In the genomic region with DNA sequence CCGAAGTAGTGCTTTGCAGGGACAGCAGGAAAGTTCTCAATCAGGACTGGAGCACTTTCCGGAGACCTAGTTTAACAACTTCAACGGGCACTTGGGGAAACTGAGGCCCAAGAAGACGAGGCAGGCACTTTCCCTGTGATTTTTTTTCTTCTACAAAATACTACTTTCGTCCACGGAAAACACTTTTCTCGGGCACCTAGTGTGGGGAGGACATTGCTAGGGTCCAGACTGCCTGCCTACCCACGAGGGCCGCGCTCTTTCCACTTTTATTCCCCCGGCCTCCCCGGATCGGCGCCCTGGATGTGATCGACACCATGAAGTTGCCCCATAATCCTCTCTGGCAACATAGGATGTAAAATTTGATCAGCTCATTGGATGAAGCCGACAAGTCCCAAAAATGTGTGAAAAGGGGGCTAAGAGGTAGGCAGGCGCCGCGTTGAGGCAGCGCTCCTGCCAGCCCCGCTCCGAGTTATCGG, we compare ENCODE assay signal across 9 cellular contexts.
DNase-seq lines count a peak whose midpoint lies in the region; ATAC-seq, FAIRE-seq and TF ChIP-seq lines count a peak whose summit lies in the region.
"Had no signal": no experiment of that assay in that cellular context is flagged by ENCODE, and none has a peak within 500 bp of the region (broad histone marks: within the 10 kb centered on the region; RNA-seq: fewer than 3 reads in every experiment).

No MANE protein-coding gene starts in this region.

- no peak overlapping the region for H3K27ac Mint-ChIP-seq in mesothelial cell of epicardium

- no peaks in the 10 kb centered on the region for H3K36me3 ChIP-seq in A673 (ENCODE audit: insufficient read depth, low read length, poor library complexity, severe bottlenecking)
- H3K36me3 ChIP-seq in GM23248 (ENCODE audit: low read depth), result no peaks in the 10 kb centered on the region
- H3K36me3 ChIP-seq in GM12878 (ENCODE audit: control insufficient read depth in 2 of 2, insufficient read depth in 2 of 2, low read length in 1 of 2), result no peaks in the 10 kb centered on the region

- TF ChIP-seq POLR2A in GM12878 (IDR thresholded peaks at IDR 0.05; ENCODE audit: low read depth, low read length), result no peak

- H3K9me3 ChIP-seq in A673 (ENCODE audit: low read depth, low read length, poor library complexity, severe bottlenecking) (no peaks in the 10 kb centered on the region), GM23248 (ENCODE audit: low read depth) (no peaks in the 10 kb centered on the region), GM12878 (replicated peaks; ENCODE audit: control insufficient read depth, insufficient read depth, low read length) (no peaks in the 10 kb centered on the region)

- TF ChIP-seq RAD21 in GM12878 (IDR thresholded peaks at IDR 0.05; ENCODE audit: insufficient read depth, low read depth, low read length), result no peak

- no peak overlapping the region for H3K9ac ChIP-seq in GM23248
- no peak overlapping the region for H3K9ac ChIP-seq in GM12878 (ENCODE audit: control insufficient read depth, insufficient read depth, low read length)

- RAD21 ChIA-PET in GM12878 (lab: Charles Lee; ENCODE audit: unreplicated experiment), result no interaction called here

- SMC1A ChIA-PET in GM12878 (lab: Charles Lee; ENCODE audit: uncharacterized antibody, unreplicated experiment), result no interaction called here

- no peaks in the 10 kb centered on the region for H3F3A ChIP-seq in GM23248 (ENCODE audit: insufficient read depth)

- TF ChIP-seq CTCF in A673 (conservative IDR thresholded peaks at IDR 0.05; ENCODE audit: low read depth, low read length) (no peak), GM12878 (IDR thresholded peaks at IDR 0.05 in 2 of 3, conservative IDR thresholded peaks at IDR 0.05 in 1 of 3; ENCODE audit: control insufficient read depth in 2 of 3, extremely low read depth in 1 of 3, insufficient read depth in 1 of 3, low read depth in 3 of 3, low read length in 3 of 3) (no peak), mesothelial cell of epicardium (IDR thresholded peaks at IDR 0.05; ENCODE audit: unreplicated experiment) (no peak)

- TF ChIP-seq EP300 in GM12878 (IDR thresholded peaks at IDR 0.05; ENCODE audit: borderline replicate concordance in 1 of 2, control insufficient read depth in 1 of 2, low read depth in 2 of 2, low read length in 2 of 2), result no peak

- H3K36me3 Mint-ChIP-seq in mesothelial cell of epicardium, result no peaks in the 10 kb centered on the region

- no peaks in the 10 kb centered on the region for H3K9me2 ChIP-seq in GM23248 (ENCODE audit: insufficient read depth)

- 10% methylated on average over 12 to 16 of the region's 23 CpGs for WGBS in GM23248 (ENCODE audit: low coverage in 1 of 2, low lambda C conversion rate in 2 of 2, missing lambda C conversion rate in 2 of 2), 2 experiments
- 56% methylated on average over 19 of the region's 23 CpGs for WGBS in GM12878 (ENCODE audit: insufficient coverage, insufficient replicate concordance, low lambda C conversion rate, missing lambda C conversion rate)

- H3K79me2 ChIP-seq in GM23248 (ENCODE audit: insufficient read depth) (no peaks in the 10 kb centered on the region), GM12878 (ENCODE audit: control insufficient read depth, insufficient read depth, low read length) (no peaks in the 10 kb centered on the region)

- DNase-seq in A673 (ENCODE audit: low spot score) (peak; percentile 20), GM23248 (no peak), GM12878 (ENCODE audit: low read depth, low spot score) (no peak), mesothelial cell of epicardium (ENCODE audit: low spot score in 2 of 2, unreplicated experiment in 2 of 2) (no peak), KBM-7 (no peak), NCI-H345 treated with DMSO at 0.1 percent for 48 hours (lab: John Stamatoyannopoulos, UW; ENCODE audit: unreplicated experiment) (no peak), NCI-H2107 (lab: John Stamatoyannopoulos, UW) (no peak)
- DNase-seq: EL had no signal

- H3K27ac ChIP-seq in A673 (ENCODE audit: low read depth, low read length, poor library complexity, severe bottlenecking), result no peak overlapping the region
- no peak overlapping the region for H3K27ac ChIP-seq in GM23248
- H3K27ac ChIP-seq in GM12878 (ENCODE audit: control insufficient read depth, insufficient read depth), result no peak overlapping the region

- peak overlapping the region; percentile 53 for H3K4me3 Mint-ChIP-seq in mesothelial cell of epicardium

- peaks cover 65% of the 10 kb centered on the region for H3K27me3 Mint-ChIP-seq in mesothelial cell of epicardium (ENCODE audit: low read depth)

- H2AFZ ChIP-seq in GM23248 (no peak overlapping the region), GM12878 (ENCODE audit: control insufficient read depth, low read depth, low read length) (no peak overlapping the region)

- H4K20me1 ChIP-seq in GM23248 (ENCODE audit: insufficient read depth) (no peaks in the 10 kb centered on the region), GM12878 (ENCODE audit: control insufficient read depth, insufficient read depth) (no peaks in the 10 kb centered on the region)

- no peak for FAIRE-seq in GM12878 (lab: Jason Lieb, UNC)

- POLR2A ChIA-PET in A673 (lab: Charles Lee; ENCODE audit: low non-redundant PET) (no interaction called here), GM12878 (lab: Charles Lee) (no interaction called here)

- H3K27me3 ChIP-seq in A673 (replicated peaks; ENCODE audit: insufficient read depth, low read depth, low read length, poor library complexity) (peaks cover 38% of the 10 kb centered on the region), GM23248 (replicated peaks; ENCODE audit: insufficient read depth) (0 out of 2 replicates have a peak, but pooled peaks cover 5% of the 10 kb centered on the region), GM12878 (replicated peaks in 1 of 2; ENCODE audit: control insufficient read depth in 2 of 2, insufficient read depth in 2 of 2, low read length in 1 of 2) (peaks cover 0 to 3% of the 10 kb centered on the region in 2 experiments; a peak in 1 of 4 replicates)

- H3K4me1 Mint-ChIP-seq in mesothelial cell of epicardium, result no peaks in the 10 kb centered on the region

- CTCF ChIA-PET in A673 (lab: Charles Lee) (no interaction called here), GM12878 (lab: Yijun Ruan, JAX) (interaction anchor here (1.3 to 1.9 kb wide), 2 partner anchors 34 to 49 kb away, joined by 3 to 6 read pairs; no protein-coding TSS in a partner anchor)

- intact Hi-C loops in A673 (cut with micrococcal nuclease; ENCODE audit: unreplicated experiment), result no loop called here
- intact Hi-C loops in GM12878 (cut with micrococcal nuclease; ENCODE audit: unreplicated experiment), result no loop called here

- BruUV-seq in A673 (replicated peaks; lab: Mats Ljungman, UMichigan) (no TSS peak), GM12878 (replicated peaks; lab: Mats Ljungman, UMichigan) (no TSS peak)

- in situ Hi-C loops in GM23248 (cut with MboI), result no loop called here
- in situ Hi-C loops in GM12878 (cut with MboI), result no loop called here
- in situ Hi-C loops in KBM-7 (cut with MboI; ENCODE audit: low pct_unique_long_range_greater_than_20kb, low sequenced_read_pairs), result no loop called here

- H3K4me1 ChIP-seq in A673 (ENCODE audit: insufficient read depth, low read length, poor library complexity, severe bottlenecking) (no peaks in the 10 kb centered on the region), GM23248 (ENCODE audit: insufficient read depth) (no peaks in the 10 kb centered on the region), GM12878 (ENCODE audit: control insufficient read depth, insufficient read depth, low read length) (no peaks in the 10 kb centered on the region)

- H3K4me3 ChIP-seq in A673 (ENCODE audit: low read depth, low read length, poor library complexity, severe bottlenecking) (peak overlapping the region; percentile 40), GM23248 (peak overlapping the region; percentile 55), GM12878 (no peak overlapping the region)

- peak overlapping the region; percentile 28 for H3K4me2 ChIP-seq in GM23248 (ENCODE audit: unreplicated experiment)
- H3K4me2 ChIP-seq in GM12878 (ENCODE audit: control insufficient read depth, insufficient read depth), result 0 out of 2 replicates have a peak overlapping the region, but pooled peaks have one; percentile 30

- ATAC-seq in GM12878 (no peak), GM21423 (IDR thresholded peaks at IDR 0.05; ENCODE audit: unreplicated experiment) (no peak)

- no peaks in the 10 kb centered on the region for H3K9me3 Mint-ChIP-seq in mesothelial cell of epicardium

TF ChIP-seq in GM12878, 131 proteins besides CTCF, POLR2A, EP300 and RAD21:
- TF ChIP-seq, protein P1, sequence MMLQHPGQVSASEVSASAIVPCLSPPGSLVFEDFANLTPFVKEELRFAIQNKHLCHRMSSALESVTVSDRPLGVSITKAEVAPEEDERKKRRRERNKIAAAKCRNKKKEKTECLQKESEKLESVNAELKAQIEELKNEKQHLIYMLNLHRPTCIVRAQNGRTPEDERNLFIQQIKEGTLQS (IDR thresholded peaks at IDR 0.05; ENCODE audit: borderline replicate concordance, extremely low read depth, low read depth, low read length), result no peak
- no peak for TF ChIP-seq PAX5 (IDR thresholded peaks at IDR 0.05; ENCODE audit: borderline replicate concordance, low read depth, low read length)
- TF ChIP-seq YY1 (IDR thresholded peaks at IDR 0.05; ENCODE audit: low read depth, low read length), result no peak
- TF ChIP-seq HDGF (IDR thresholded peaks at IDR 0.05), result no peak
- no peak for TF ChIP-seq SREBF1 (IDR thresholded peaks at IDR 0.05; ENCODE audit: low read length)
- TF ChIP-seq, protein P2, sequence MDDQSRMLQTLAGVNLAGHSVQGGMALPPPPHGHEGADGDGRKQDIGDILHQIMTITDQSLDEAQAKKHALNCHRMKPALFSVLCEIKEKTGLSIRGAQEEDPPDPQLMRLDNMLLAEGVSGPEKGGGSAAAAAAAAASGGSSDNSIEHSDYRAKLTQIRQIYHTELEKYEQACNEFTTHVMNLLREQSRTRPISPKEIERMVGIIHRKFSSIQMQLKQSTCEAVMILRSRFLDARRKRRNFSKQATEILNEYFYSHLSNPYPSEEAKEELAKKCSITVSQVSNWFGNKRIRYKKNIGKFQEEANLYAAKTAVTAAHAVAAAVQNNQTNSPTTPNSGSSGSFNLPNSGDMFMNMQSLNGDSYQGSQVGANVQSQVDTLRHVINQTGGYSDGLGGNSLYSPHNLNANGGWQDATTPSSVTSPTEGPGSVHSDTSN (IDR thresholded peaks at IDR 0.05; ENCODE audit: insufficient replicate concordance, low read depth, low read length), result no peak
